In genomic region chr4:87045659-87046058, GRCh38 we compare ENCODE assay signal across 15 cellular contexts.
DNase-seq lines count a peak whose midpoint lies in the region; TF ChIP-seq lines count a peak whose summit lies in the region.
"Had no signal": no experiment of that assay in that cellular context is flagged by ENCODE, and none has a peak within 500 bp of the region (broad histone marks: within the 10 kb centered on the region; RNA-seq: fewer than 3 reads in every experiment).

No MANE protein-coding gene starts in this region.

- no peaks in the 10 kb centered on the region for H3K27me3 ChIP-seq in fibroblast of lung (ENCODE audit: control insufficient read depth, insufficient read depth, low read length)
- H3K27me3 ChIP-seq in muscle layer of colon (ENCODE audit: control insufficient read depth in 1 of 2, insufficient read depth in 2 of 2, low read length in 2 of 2), result no peaks in the 10 kb centered on the region

- H3K36me3 Mint-ChIP-seq in T-helper 2 cell treated with Interferon-gamma antibody and Interleukin-4, amounts not matched to agents 5 μg/mL and 100 μg/mL, for 36 hours (ENCODE audit: low read depth), result peaks cover 23% of the 10 kb centered on the region

- H3K27ac Mint-ChIP-seq in T-helper 2 cell treated with Interferon-gamma antibody and Interleukin-4, amounts not matched to agents 5 μg/mL and 100 μg/mL, for 36 hours, result no peak overlapping the region

- no peak for TF ChIP-seq CTCF in fibroblast of lung (conservative IDR thresholded peaks at IDR 0.05 in 1 of 2, IDR thresholded peaks at IDR 0.05 in 1 of 2; ENCODE audit: low read depth in 1 of 2, low read length in 2 of 2)

- no peak overlapping the region for H2AFZ ChIP-seq in fibroblast of lung (ENCODE audit: low read length)

- H3K4me1 ChIP-seq in fibroblast of lung (ENCODE audit: control insufficient read depth, extremely low read depth, insufficient read depth, low read length) (peaks cover 13% of the 10 kb centered on the region), muscle layer of colon (ENCODE audit: insufficient read depth, low read length) (peaks cover 90% of the 10 kb centered on the region)

- no peak overlapping the region for H3K9ac ChIP-seq in fibroblast of lung (ENCODE audit: insufficient read depth, low read length)
- H3K9ac ChIP-seq in muscle layer of colon (ENCODE audit: low read length), result peak overlapping the region; percentile 51
- H3K9ac ChIP-seq: KMS-11 had no signal

- peak overlapping the region; percentile 49 for H3K27ac ChIP-seq in adipose tissue (ENCODE audit: low read depth, low read length)
- H3K27ac ChIP-seq in fibroblast of lung (ENCODE audit: insufficient read depth, low read length), result peak overlapping the region; percentile 54
- H3K27ac ChIP-seq in muscle layer of colon (ENCODE audit: low read depth, low read length), result peak overlapping the region; percentile 77
- peak overlapping the region; percentile 52 for H3K27ac ChIP-seq in substantia nigra (ENCODE audit: low read depth, low read length, poor library complexity, severe bottlenecking)
- H3K27ac ChIP-seq: KMS-11 had no signal

- H3K4me1 Mint-ChIP-seq in T-helper 2 cell treated with Interferon-gamma antibody and Interleukin-4, amounts not matched to agents 5 μg/mL and 100 μg/mL, for 36 hours (ENCODE audit: low read depth), result peaks cover 20% of the 10 kb centered on the region

- 13 to 33% (median 24%) methylated on average over 3 of the region's 3 CpGs for WGBS in adipose tissue, 3 donors

- no peaks in the 10 kb centered on the region for H3K9me3 Mint-ChIP-seq in T-helper 2 cell treated with Interferon-gamma antibody and Interleukin-4, amounts not matched to agents 5 μg/mL and 100 μg/mL, for 36 hours

- H3K36me3 ChIP-seq in fibroblast of lung (ENCODE audit: control insufficient read depth, insufficient read depth, low read length), result peaks cover 3% of the 10 kb centered on the region
- peaks cover 12% of the 10 kb centered on the region for H3K36me3 ChIP-seq in muscle layer of colon (ENCODE audit: insufficient read depth, low read length)

- DNase-seq in fibroblast of lung (ENCODE audit: low read depth in 2 of 2) (no peak), substantia nigra (lab: John Stamatoyannopoulos, UW) (no peak), NCI-H1092 treated with DMSO at 0.1 percent for 48 hours (lab: John Stamatoyannopoulos, UW) (no peak), COLO829 (ENCODE audit: low spot score) (no peak), NCI-H524 (lab: John Stamatoyannopoulos, UW) (no peak)
- no peak for DNase-seq in T-helper 2 cell treated with Interferon-gamma antibody and Interleukin-4, amounts not matched to agents 5 μg/mL and 100 μg/mL, for 36 hours (ENCODE audit: low spot score)
- DNase-seq: activated CD4-positive, alpha-beta T cell treated with anti-CD3 and anti-CD28 coated beads, Interleukin-2, amount 50 U/mL, for 48 hours; activated effector memory CD4-positive, alpha-beta T cell treated with Interleukin-2 at 50 U/mL for 16 hours; DMS53; NCI-H1694; NCI-H510A treated with DMSO at 0.1 percent for 48 hours; stimulated activated CD8-positive, alpha-beta memory T cell treated with anti-CD3 and anti-CD28 coated beads, Interleukin-4, amount 100 ng/mL, for 48 hours had no signal

- no peaks in the 10 kb centered on the region for H4K20me1 ChIP-seq in fibroblast of lung (ENCODE audit: control insufficient read depth, extremely low read depth, insufficient read depth, low read length)

- H3K27me3 Mint-ChIP-seq in T-helper 2 cell treated with Interferon-gamma antibody and Interleukin-4, amounts not matched to agents 5 μg/mL and 100 μg/mL, for 36 hours (ENCODE audit: low read depth), result no peaks in the 10 kb centered on the region

- no peak overlapping the region for H3K4me3 Mint-ChIP-seq in T-helper 2 cell treated with Interferon-gamma antibody and Interleukin-4, amounts not matched to agents 5 μg/mL and 100 μg/mL, for 36 hours

- peaks cover 26% of the 10 kb centered on the region for H3K79me2 ChIP-seq in fibroblast of lung (ENCODE audit: control insufficient read depth, insufficient read depth, low read length)

- H3K9me3 ChIP-seq in fibroblast of lung (ENCODE audit: control insufficient read depth, insufficient read depth, low read depth, low read length) (no peaks in the 10 kb centered on the region), muscle layer of colon (ENCODE audit: low read length) (no peaks in the 10 kb centered on the region)

- H3K4me3 ChIP-seq in fibroblast of lung (replicated peaks in 1 of 4; ENCODE audit: control extremely low read depth in 1 of 4, insufficient read depth in 1 of 4, low read depth in 3 of 4, low read length in 4 of 4) (peak overlapping the region in 1 of 4 experiments; percentile 6), muscle layer of colon (ENCODE audit: low read depth in 1 of 2, low read length in 2 of 2) (peak overlapping the region in 1 of 2 donors; percentile 55)

- peak overlapping the region; percentile 90 for H3K4me2 ChIP-seq in fibroblast of lung (ENCODE audit: extremely low read depth, insufficient read depth, low read length)
- H3K4me2 ChIP-seq: KMS-11 had no signal
